1 cellular context compared by ENCODE assay signal in the genomic region with DNA sequence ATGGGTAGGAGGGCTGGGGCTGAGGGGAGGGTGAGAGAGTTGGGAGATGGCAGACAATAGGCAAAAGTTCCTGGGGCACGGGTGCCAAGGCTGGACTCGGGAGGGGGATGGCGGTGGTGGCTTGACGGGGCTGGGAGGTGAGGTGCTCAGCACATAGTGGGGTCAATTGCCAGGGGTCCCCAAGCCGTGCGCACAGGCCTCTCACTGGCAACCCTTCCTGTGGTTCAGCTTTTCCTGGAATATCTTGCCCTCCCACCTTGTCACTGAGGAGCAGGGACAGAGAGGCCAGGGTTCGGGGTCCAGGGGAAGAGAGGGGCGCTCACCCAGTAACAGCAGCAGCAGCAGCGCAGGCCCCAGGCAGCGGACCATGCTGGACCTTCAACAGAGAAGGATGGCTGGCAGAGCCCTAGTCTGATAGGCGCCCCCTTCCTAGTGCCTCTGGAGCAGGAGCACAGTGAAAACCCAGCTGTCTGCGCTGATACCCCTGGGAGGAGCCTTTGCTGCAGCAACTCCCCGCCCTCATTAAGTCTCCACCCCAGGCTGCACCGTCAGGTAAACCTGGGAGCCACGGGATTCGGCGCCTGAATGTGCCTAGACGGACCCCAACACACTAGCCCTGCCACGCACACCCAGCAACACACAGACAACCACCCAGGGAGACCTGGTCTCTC.
TF ChIP-seq lines count a peak whose summit lies in the region.

A gene with protein sequence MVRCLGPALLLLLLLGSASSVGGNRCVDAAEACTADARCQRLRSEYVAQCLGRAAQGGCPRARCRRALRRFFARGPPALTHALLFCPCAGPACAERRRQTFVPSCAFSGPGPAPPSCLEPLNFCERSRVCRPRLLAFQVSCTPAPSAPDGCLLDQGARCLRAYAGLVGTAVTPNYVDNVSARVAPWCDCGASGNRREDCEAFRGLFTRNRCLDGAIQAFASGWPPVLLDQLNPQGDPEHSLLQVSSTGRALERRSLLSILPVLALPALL (minus strand): TSS at position 369 of the 671 bp plus-strand sequence. CDS start 0 bp downstream, at position 369.

TF ChIP-seq in K562, 482 proteins besides CTCF, POLR2A, EP300 and RAD21:
- no peak for TF ChIP-seq HDAC1 (IDR thresholded peaks at IDR 0.05)
- TF ChIP-seq ZZZ3 (IDR thresholded peaks at IDR 0.05), result no peak
- no peak for TF ChIP-seq BCL6 (CRISPR knock-in tag; IDR thresholded peaks at IDR 0.05)
- no peak for TF ChIP-seq TSHZ1 (CRISPR knock-in tag; IDR thresholded peaks at IDR 0.05)
